ENCODE assay signal across 2 cellular contexts in the genomic region with DNA sequence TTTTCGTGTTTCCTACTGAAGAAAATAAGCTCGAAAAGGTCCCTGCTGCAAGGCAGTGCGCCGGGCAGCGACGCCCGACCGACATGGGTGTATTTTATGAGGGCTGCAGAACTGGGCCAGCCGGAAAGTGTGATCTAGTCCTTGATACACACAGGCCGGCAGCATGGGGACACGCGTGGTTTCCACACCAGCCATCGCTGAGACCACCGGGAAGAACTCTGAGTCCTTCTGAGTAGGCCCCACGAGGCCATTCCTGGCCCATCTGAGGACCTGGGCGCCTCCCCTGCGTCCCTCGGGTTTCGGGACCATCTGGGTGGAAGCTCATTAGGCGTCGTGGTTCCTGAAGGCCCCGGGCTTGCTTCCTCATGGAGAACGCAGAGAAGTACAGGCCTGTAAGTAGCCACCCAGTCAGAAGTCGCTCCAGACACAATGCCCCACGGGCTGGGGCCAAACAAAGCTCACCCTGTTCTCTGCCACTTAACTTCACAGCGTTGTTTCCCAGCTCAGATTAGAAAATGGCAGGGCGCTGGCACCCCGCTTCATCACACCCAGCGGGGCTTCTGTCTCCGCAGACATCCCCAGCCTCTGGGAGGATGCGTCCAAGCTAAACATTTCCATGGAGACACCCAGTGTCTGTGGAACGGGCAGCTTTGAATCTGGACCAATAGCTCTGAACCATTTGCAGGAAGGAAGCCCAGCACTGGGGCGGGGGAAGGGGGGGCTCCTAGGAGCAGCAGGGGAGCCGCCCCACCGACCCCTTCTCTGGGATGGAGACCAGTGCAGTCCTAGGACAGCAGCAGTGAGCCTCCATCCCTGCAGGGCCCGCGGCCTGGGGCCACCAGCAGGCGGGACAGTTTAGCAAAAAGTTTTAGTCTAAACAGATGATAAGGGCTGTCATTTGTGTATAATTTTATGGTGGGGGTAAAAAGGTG.
TF ChIP-seq lines count a peak whose summit lies in the region.

No MANE protein-coding gene starts in this region.

TF ChIP-seq in SK-N-SH, 30 proteins besides CTCF, POLR2A, EP300 and RAD21 (continued from another document):
- TF ChIP-seq IRF3 (IDR thresholded peaks at IDR 0.05; ENCODE audit: low read depth, low read length) = no peak
- no peak for TF ChIP-seq ELF1 (IDR thresholded peaks at IDR 0.05)
- no peak for TF ChIP-seq NFIC (IDR thresholded peaks at IDR 0.05; ENCODE audit: borderline replicate concordance)
- TF ChIP-seq MXI1 (IDR thresholded peaks at IDR 0.05; ENCODE audit: low read depth, low read length) = no peak
- no peak for TF ChIP-seq TEAD4 (IDR thresholded peaks at IDR 0.05; ENCODE audit: borderline replicate concordance, insufficient read depth)
- no peak for TF ChIP-seq YY1 (IDR thresholded peaks at IDR 0.05; ENCODE audit: low read depth)
- TF ChIP-seq MEF2A (IDR thresholded peaks at IDR 0.05; ENCODE audit: borderline replicate concordance, low read depth) = no peak
- no peak for TF ChIP-seq FOXJ3 (CRISPR knock-in tag; IDR thresholded peaks at IDR 0.05)
TF ChIP-seq in SK-N-SH: peak in this region for 0.

TF ChIP-seq in HEK293T, 16 proteins besides CTCF, POLR2A, EP300 and RAD21 (continued from another document):
- TF ChIP-seq, protein P1, sequence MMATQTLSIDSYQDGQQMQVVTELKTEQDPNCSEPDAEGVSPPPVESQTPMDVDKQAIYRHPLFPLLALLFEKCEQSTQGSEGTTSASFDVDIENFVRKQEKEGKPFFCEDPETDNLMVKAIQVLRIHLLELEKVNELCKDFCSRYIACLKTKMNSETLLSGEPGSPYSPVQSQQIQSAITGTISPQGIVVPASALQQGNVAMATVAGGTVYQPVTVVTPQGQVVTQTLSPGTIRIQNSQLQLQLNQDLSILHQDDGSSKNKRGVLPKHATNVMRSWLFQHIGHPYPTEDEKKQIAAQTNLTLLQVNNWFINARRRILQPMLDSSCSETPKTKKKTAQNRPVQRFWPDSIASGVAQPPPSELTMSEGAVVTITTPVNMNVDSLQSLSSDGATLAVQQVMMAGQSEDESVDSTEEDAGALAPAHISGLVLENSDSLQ (IDR thresholded peaks at IDR 0.05) = no peak
TF ChIP-seq in HEK293T: peak in this region for 0.
